8 cellular contexts compared by ENCODE assay signal in the genomic region with DNA sequence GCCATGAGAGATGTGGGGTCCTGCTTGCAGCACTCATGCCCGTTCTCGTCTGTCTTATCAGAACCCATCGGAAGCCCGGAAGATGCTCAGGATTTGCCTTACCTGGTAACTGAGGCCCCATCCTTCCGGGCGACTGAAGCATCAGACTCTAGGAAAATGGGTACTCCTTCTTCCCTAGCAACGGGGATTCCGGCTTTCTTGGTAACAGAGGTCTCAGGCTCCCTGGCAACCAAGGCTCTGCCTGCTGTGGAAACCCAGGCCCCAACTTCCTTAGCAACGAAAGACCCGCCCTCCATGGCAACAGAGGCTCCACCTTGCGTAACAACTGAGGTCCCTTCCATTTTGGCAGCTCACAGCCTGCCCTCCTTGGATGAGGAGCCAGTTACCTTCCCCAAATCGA. TPM values are rescaled to one million over a fixed set of nuclear protein-coding genes. Genes with fewer than 3 reads are reported as not detected.
A peak's percentile ranks its signal among the peaks of the same experiment; 100 is the strongest.
DNase-seq lines count a peak whose midpoint lies in the region; ATAC-seq, FAIRE-seq and TF ChIP-seq lines count a peak whose summit lies in the region.

No MANE protein-coding gene starts in this region.

- H3K23ac ChIP-seq in H1 (ENCODE audit: insufficient read length), result no peak overlapping the region

- peak; percentile 84 for FAIRE-seq in H1 (lab: Jason Lieb, UNC)

- H3K27ac Mint-ChIP-seq in activated CD8-positive, alpha-beta T cell treated with anti-CD3 and anti-CD28 coated beads for 36 hours, result peak overlapping the region; percentile 11
- peak overlapping the region; percentile 93 for H3K27ac Mint-ChIP-seq in nephron progenitor cell
- H3K27ac Mint-ChIP-seq in stimulated activated naive CD8-positive, alpha-beta T cell treated with anti-CD3 and anti-CD28 coated beads, Interleukin-15, Interleukin-2, amounts not matched to agents 100 ng/mL and 50 ng/mL, for 24 hours, result no peak overlapping the region

- TF ChIP-seq CTCF in NB4 (IDR thresholded peaks at IDR 0.05; ENCODE audit: low read depth, low read length) (no peak), H1 (IDR thresholded peaks at IDR 0.05; ENCODE audit: control extremely low read depth in 1 of 3, insufficient read depth in 1 of 3, low read depth in 1 of 3, low read length in 3 of 3) (no peak), nephron progenitor cell (IDR thresholded peaks at IDR 0.05) (no peak)
- TF ChIP-seq CTCF in activated CD8-positive, alpha-beta T cell treated with anti-CD3 and anti-CD28 coated beads for 36 hours (IDR thresholded peaks at IDR 0.05), result no peak

- H3K4ac ChIP-seq in H1 (replicated peaks; ENCODE audit: insufficient read length, low read depth, low read length), result no peak overlapping the region

- no peak overlapping the region for H3K18ac ChIP-seq in H1 (ENCODE audit: extremely low read depth, low read length)

- no peak overlapping the region for H4K91ac ChIP-seq in H1 (replicated peaks; ENCODE audit: insufficient read length, low read length)

- H3K36me3 ChIP-seq in H1 (ENCODE audit: control insufficient read depth in 2 of 4, insufficient read depth in 4 of 4, low read length in 3 of 4), result peaks cover 0 to 7% (median 3%) of the 10 kb centered on the region in 4 experiments; a peak in 4 of 8 replicates

- no peak overlapping the region for H3K56ac ChIP-seq in H1 (replicated peaks; ENCODE audit: insufficient read length, low read depth, low read length)

- no peak overlapping the region for H3K9ac ChIP-seq in H1 (replicated peaks in 1 of 4; ENCODE audit: extremely low read depth in 1 of 4, low read depth in 3 of 4, low read length in 3 of 4)

- no peak overlapping the region for H3K4me2 ChIP-seq in H1 (ENCODE audit: insufficient read depth in 1 of 2, low read depth in 2 of 2, low read length in 2 of 2)

- no peaks in the 10 kb centered on the region for H3K23me2 ChIP-seq in H1 (ENCODE audit: low read depth, low read length)

- no peak overlapping the region for H2BK12ac ChIP-seq in H1 (ENCODE audit: low read depth, low read length)

- no peaks in the 10 kb centered on the region for H3K27me3 ChIP-seq in H1 (replicated peaks in 1 of 4; ENCODE audit: control insufficient read depth in 3 of 4, extremely low read depth in 1 of 4, insufficient read depth in 3 of 4, low read length in 3 of 4)

- TF ChIP-seq RAD21 in H1 (IDR thresholded peaks at IDR 0.05 in 1 of 2, conservative IDR thresholded peaks at IDR 0.05 in 1 of 2; ENCODE audit: low read depth in 2 of 2, low read length in 2 of 2), result no peak; a peak in 1 of 4 replicates

- CTCF ChIA-PET in activated CD8-positive, alpha-beta T cell treated with anti-CD3 and anti-CD28 coated beads for 36 hours (lab: Charles Lee), result interaction anchor here (1.0 to 1.6 kb wide), 3 partner anchors 16 to 89 kb away, joined by 3 to 6 read pairs (median 3); no protein-coding TSS in a partner anchor
- CTCF ChIA-PET in H1 (lab: Charles Lee; ENCODE audit: partially characterized antibody), result interaction anchor here (0.7 to 2.9 kb wide), 10 partner anchors 9 to 197 kb away, joined by 3 to 12 read pairs (median 4); partner anchors contain the start of gene PI16

- peaks cover 0 to 4% of the 10 kb centered on the region in 2 experiments for H4K20me1 ChIP-seq in H1 (replicated peaks in 1 of 2; ENCODE audit: control insufficient read depth in 1 of 2, insufficient read depth in 2 of 2, low read length in 2 of 2)

- H2AK5ac ChIP-seq in H1 (ENCODE audit: low read depth, low read length), result no peak overlapping the region

- H3K79me1 ChIP-seq in H1 (ENCODE audit: low read depth, low read length), result no peaks in the 10 kb centered on the region

- no peak overlapping the region for H3K14ac ChIP-seq in H1 (ENCODE audit: insufficient read length)

- POLR2A ChIA-PET in activated CD8-positive, alpha-beta T cell treated with anti-CD3 and anti-CD28 coated beads for 36 hours (lab: Charles Lee), result interaction anchor here (1.0 kb wide), 1 partner anchor 19 kb away, joined by 4 read pairs; no protein-coding TSS in a partner anchor
- POLR2A ChIA-PET in H1 (lab: Charles Lee; ENCODE audit: partially characterized antibody), result interaction anchor here (0.8 to 2.3 kb wide), 2 partner anchors 23 to 49 kb away, joined by 4 to 8 read pairs; partner anchors contain the start of gene MTCH1

- H2AFZ ChIP-seq in H1 (ENCODE audit: low read length), result no peak overlapping the region

- no peak for TF ChIP-seq POLR2A in NB4 (IDR thresholded peaks at IDR 0.05; ENCODE audit: extremely low read depth, insufficient read length)
- TF ChIP-seq POLR2A in H1 (IDR thresholded peaks at IDR 0.05; ENCODE audit: control extremely low read depth in 1 of 2, low read depth in 2 of 2, low read length in 2 of 2), result no peak

- intact Hi-C loops in activated CD8-positive, alpha-beta T cell treated with anti-CD3 and anti-CD28 coated beads for 36 hours (cut with micrococcal nuclease), result no loop called here

- H3K27ac ChIP-seq in H1 (ENCODE audit: low read depth, low read length), result no peak overlapping the region

- no peak overlapping the region for H2BK15ac ChIP-seq in H1 (ENCODE audit: low read length)

- 47% methylated on average over 12 of the region's 12 CpGs; no CpG with 5 or more reads in 1 of the 2 experiments for WGBS in H1 (ENCODE audit: extremely low coverage in 1 of 2, insufficient coverage in 1 of 2, insufficient read length in 1 of 2, insufficient replicate concordance in 2 of 2, low coverage in 1 of 2, low lambda C conversion rate in 2 of 2, missing lambda C conversion rate in 1 of 2), 2 experiments

- no peaks in the 10 kb centered on the region for H3K9me3 ChIP-seq in H1 (ENCODE audit: insufficient read depth in 2 of 2, low read depth in 1 of 2, low read length in 1 of 2)

- H2BK5ac ChIP-seq in H1 (ENCODE audit: low read depth, low read length), result no peak overlapping the region

- H2BK20ac ChIP-seq in H1 (ENCODE audit: low read length), result no peak overlapping the region

- peaks cover 27% of the 10 kb centered on the region for H3K4me1 Mint-ChIP-seq in activated CD8-positive, alpha-beta T cell treated with anti-CD3 and anti-CD28 coated beads for 36 hours (ENCODE audit: low read depth)
- peaks cover 27% of the 10 kb centered on the region for H3K4me1 Mint-ChIP-seq in nephron progenitor cell
- peaks cover 31% of the 10 kb centered on the region for H3K4me1 Mint-ChIP-seq in stimulated activated naive CD8-positive, alpha-beta T cell treated with anti-CD3 and anti-CD28 coated beads, Interleukin-15, Interleukin-2, amounts not matched to agents 100 ng/mL and 50 ng/mL, for 24 hours (ENCODE audit: low read depth)

- no peak for TF ChIP-seq EP300 in H1 (IDR thresholded peaks at IDR 0.05; ENCODE audit: borderline replicate concordance in 1 of 2, low read depth in 2 of 2, low read length in 2 of 2)

- peaks cover 0 to 8% (median 5%) of the 10 kb centered on the region in 4 experiments; a peak in 5 of 7 replicates for H3K4me1 ChIP-seq in H1 (replicated peaks in 1 of 4; ENCODE audit: control insufficient read depth in 3 of 4, insufficient read depth in 4 of 4, low read length in 3 of 4)

- H2BK120ac ChIP-seq in H1 (replicated peaks; ENCODE audit: low read depth, low read length), result no peak overlapping the region

- H4K8ac ChIP-seq in H1 (ENCODE audit: extremely low read depth, insufficient read depth, low read length), result no peak overlapping the region

- H3K4me3 Mint-ChIP-seq in activated CD8-positive, alpha-beta T cell treated with anti-CD3 and anti-CD28 coated beads for 36 hours, result no peak overlapping the region
- H3K4me3 Mint-ChIP-seq in nephron progenitor cell, result no peak overlapping the region
- peak overlapping the region; percentile 23 for H3K4me3 Mint-ChIP-seq in stimulated activated naive CD8-positive, alpha-beta T cell treated with anti-CD3 and anti-CD28 coated beads, Interleukin-15, Interleukin-2, amounts not matched to agents 100 ng/mL and 50 ng/mL, for 24 hours

- peak; percentile 34 for DNase-seq in ELR (ENCODE audit: low read depth)
- peak; percentile 94 for DNase-seq in NB4 (ENCODE audit: low read depth)
- DNase-seq in activated CD8-positive, alpha-beta T cell treated with anti-CD3 and anti-CD28 coated beads for 36 hours, result peak; percentile 84
- peak; percentile 66 to 95 for DNase-seq in H1 (ENCODE audit: low read depth in 1 of 2, low spot score in 2 of 2)
- peak; percentile 63 for DNase-seq in nephron progenitor cell

- no peaks in the 10 kb centered on the region for H3K9me3 Mint-ChIP-seq in activated CD8-positive, alpha-beta T cell treated with anti-CD3 and anti-CD28 coated beads for 36 hours
- H3K9me3 Mint-ChIP-seq in nephron progenitor cell, result no peaks in the 10 kb centered on the region
- H3K9me3 Mint-ChIP-seq in stimulated activated naive CD8-positive, alpha-beta T cell treated with anti-CD3 and anti-CD28 coated beads, Interleukin-15, Interleukin-2, amounts not matched to agents 100 ng/mL and 50 ng/mL, for 24 hours, result no peaks in the 10 kb centered on the region

- H3K36me3 Mint-ChIP-seq in activated CD8-positive, alpha-beta T cell treated with anti-CD3 and anti-CD28 coated beads for 36 hours (ENCODE audit: low read depth), result peaks cover 1% of the 10 kb centered on the region
- peaks cover 13% of the 10 kb centered on the region for H3K36me3 Mint-ChIP-seq in nephron progenitor cell (ENCODE audit: low read depth)
- H3K36me3 Mint-ChIP-seq in stimulated activated naive CD8-positive, alpha-beta T cell treated with anti-CD3 and anti-CD28 coated beads, Interleukin-15, Interleukin-2, amounts not matched to agents 100 ng/mL and 50 ng/mL, for 24 hours (ENCODE audit: low read depth), result peaks cover 8% of the 10 kb centered on the region

- H4K5ac ChIP-seq in H1 (ENCODE audit: insufficient read length, low read depth, low read length), result no peak overlapping the region

- peak; percentile 76 for ATAC-seq in activated CD8-positive, alpha-beta T cell treated with anti-CD3 and anti-CD28 coated beads for 36 hours
- ATAC-seq in HG02870 (IDR thresholded peaks at IDR 0.05; ENCODE audit: unreplicated experiment) (no peak), GM21447 (IDR thresholded peaks at IDR 0.05; ENCODE audit: unreplicated experiment) (no peak)

- no peak overlapping the region for H3K4me3 ChIP-seq in NB4 (ENCODE audit: low read depth, low read length)
- no peak overlapping the region for H3K4me3 ChIP-seq in H1 (ENCODE audit: extremely low read depth in 1 of 4, insufficient read depth in 2 of 4, low read depth in 3 of 4, low read length in 4 of 4)

- H3K27me3 Mint-ChIP-seq in activated CD8-positive, alpha-beta T cell treated with anti-CD3 and anti-CD28 coated beads for 36 hours, result no peaks in the 10 kb centered on the region
- H3K27me3 Mint-ChIP-seq in nephron progenitor cell (ENCODE audit: low read depth, poor library complexity), result peaks cover under 1% of the 10 kb centered on the region
- no peaks in the 10 kb centered on the region for H3K27me3 Mint-ChIP-seq in stimulated activated naive CD8-positive, alpha-beta T cell treated with anti-CD3 and anti-CD28 coated beads, Interleukin-15, Interleukin-2, amounts not matched to agents 100 ng/mL and 50 ng/mL, for 24 hours

- no peaks in the 10 kb centered on the region for H3K79me2 ChIP-seq in H1 (ENCODE audit: control insufficient read depth in 1 of 2, insufficient read depth in 2 of 2, low read length in 2 of 2)

RNA-seq across cellular contexts. Expression of gene PI16, which starts 8.3 kb away (rescaled TPM):
- not detected for total RNA-seq in activated CD8-positive, alpha-beta T cell treated with anti-CD3 and anti-CD28 coated beads for 36 hours
- total RNA-seq in H1 (2021; fragmentation: NEBNext Ultra II Directional; extraction: Animal tissue kit (Norgen Biotek cat#: 25700)), result not detected in 2 replicates
- 0.05 and 0.06 TPM in 2 replicates for polyA plus RNA-seq in H1 (2011; rRNA removed)
- 0.12 TPM for polyA plus RNA-seq in H1 (2011; cell fraction: cytosol; rRNA removed)
- polyA plus RNA-seq in H1 (2011; cell fraction: nucleus; rRNA removed), result 0.27 TPM
- polyA plus RNA-seq in H1 (2012, experiment 1 of 2), result not detected in 4 replicates
- polyA plus RNA-seq in H1 (2012, experiment 2 of 2), result 0.08 TPM
- not detected for polyA plus RNA-seq in H1 (2013, experiment 1 of 2)
- polyA plus RNA-seq in H1 (2013, experiment 2 of 2), result not detected
- not detected in 2 replicates for polyA minus RNA-seq in H1 (2011; rRNA and poly(A)+ RNA removed)
- polyA minus RNA-seq in H1 (2011; cell fraction: cytosol; rRNA and poly(A)+ RNA removed), result not detected
- not detected for polyA minus RNA-seq in H1 (2011; cell fraction: nucleus; rRNA and poly(A)+ RNA removed)

RNA-seq across cellular contexts. Expression of gene MTCH1, which starts 23.1 kb away (rescaled TPM):
- total RNA-seq in activated CD8-positive, alpha-beta T cell treated with anti-CD3 and anti-CD28 coated beads for 36 hours, result 100 to 1,000 TPM in 1 of 2 experiments, 10 to 100 TPM in 1; 96.5 to 100 TPM
- 205 and 214 TPM in 2 replicates for total RNA-seq in H1 (2021; fragmentation: NEBNext Ultra II Directional; extraction: Animal tissue kit (Norgen Biotek cat#: 25700))
- 169 and 242 TPM in 2 replicates for polyA plus RNA-seq in H1 (2011; rRNA removed)
- polyA plus RNA-seq in H1 (2011; cell fraction: cytosol; rRNA removed), result 194 TPM
- polyA plus RNA-seq in H1 (2011; cell fraction: nucleus; rRNA removed), result 214 TPM
- polyA plus RNA-seq in H1 (2012, experiment 1 of 2), result 231 to 258 TPM (median 241 TPM) in 4 replicates
- polyA plus RNA-seq in H1 (2012, experiment 2 of 2), result 260 TPM
- polyA plus RNA-seq in H1 (2013, experiment 1 of 2), result 118 TPM
- polyA plus RNA-seq in H1 (2013, experiment 2 of 2), result 119 TPM
- 152 and 188 TPM in 2 replicates for polyA minus RNA-seq in H1 (2011; rRNA and poly(A)+ RNA removed)
- polyA minus RNA-seq in H1 (2011; cell fraction: cytosol; rRNA and poly(A)+ RNA removed), result 86.4 TPM
- polyA minus RNA-seq in H1 (2011; cell fraction: nucleus; rRNA and poly(A)+ RNA removed), result 82.3 TPM

RNA-seq across cellular contexts. Expression of gene FGD2, which starts 42.6 kb away (rescaled TPM):
- total RNA-seq in activated CD8-positive, alpha-beta T cell treated with anti-CD3 and anti-CD28 coated beads for 36 hours, result 1 to 10 TPM; 1.4 to 1.6 TPM
- 0.19 and 0.32 TPM in 2 replicates for total RNA-seq in H1 (2021; fragmentation: NEBNext Ultra II Directional; extraction: Animal tissue kit (Norgen Biotek cat#: 25700))
- 0.12 and 0.24 TPM in 2 replicates for polyA plus RNA-seq in H1 (2011; rRNA removed)
- 0.18 TPM for polyA plus RNA-seq in H1 (2011; cell fraction: cytosol; rRNA removed)
- 0.76 TPM for polyA plus RNA-seq in H1 (2011; cell fraction: nucleus; rRNA removed)
- polyA plus RNA-seq in H1 (2012, experiment 1 of 2), result 0.10 to 0.13 TPM in 2 of 4 replicates, not detected in the others
- 0.09 TPM for polyA plus RNA-seq in H1 (2012, experiment 2 of 2)
- 0.24 TPM for polyA plus RNA-seq in H1 (2013, experiment 1 of 2)
- polyA plus RNA-seq in H1 (2013, experiment 2 of 2), result 0.22 TPM
- polyA minus RNA-seq in H1 (2011; rRNA and poly(A)+ RNA removed), result 0.06 and 0.56 TPM in 2 replicates
- not detected for polyA minus RNA-seq in H1 (2011; cell fraction: cytosol; rRNA and poly(A)+ RNA removed)
- 0.70 TPM for polyA minus RNA-seq in H1 (2011; cell fraction: nucleus; rRNA and poly(A)+ RNA removed)

Comparison
In these comparisons a context has a peak if more than half of its experiments do, and no peak if none do; other contexts are left out.
1. DNase-seq: peak in every context shown above with its lines; median percentile 94 in NB4; 84 in activated CD8-positive, alpha-beta T cell treated with anti-CD3 and anti-CD28 coated beads for 36 hours; 80 in H1; 63 in nephron progenitor cell; 34 in ELR.